ENCODE assay signal across 18 cellular contexts in the genomic region with DNA sequence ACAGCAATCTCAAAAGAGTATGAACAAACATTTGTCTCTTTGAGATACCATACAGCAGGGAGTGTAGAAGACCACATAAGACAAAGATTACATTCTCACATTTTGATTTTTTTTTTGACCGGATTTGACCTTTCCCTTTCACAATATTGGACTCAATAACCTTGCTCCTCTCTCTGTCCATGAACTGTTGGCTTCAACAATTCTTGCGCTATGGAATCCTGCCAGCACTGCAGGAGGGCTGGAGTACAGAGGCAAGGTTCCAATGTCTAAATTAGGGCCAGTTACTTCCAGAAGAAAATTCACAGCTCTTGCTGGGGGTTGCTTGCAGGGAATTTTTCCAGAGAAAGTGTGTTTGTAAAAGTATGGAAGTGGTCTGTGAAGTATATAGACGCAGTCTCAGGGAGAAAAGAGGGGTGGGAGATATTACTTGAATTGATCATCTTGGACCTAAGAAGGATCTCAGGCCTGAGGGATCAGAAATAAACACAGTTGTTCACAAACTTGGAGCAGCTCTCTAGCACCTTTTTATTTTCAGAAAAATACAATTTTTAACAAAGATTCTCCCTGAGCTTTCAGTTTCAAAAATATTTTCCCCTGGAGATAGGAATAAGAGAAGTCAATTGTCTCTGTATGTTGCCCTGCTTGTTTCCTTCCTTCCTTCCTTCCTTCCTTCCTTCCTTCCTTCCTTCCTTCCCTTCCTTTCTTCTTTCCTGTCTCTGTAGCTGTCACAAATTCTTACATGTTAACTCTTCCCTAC.
DNase-seq lines count a peak whose midpoint lies in the region; ATAC-seq and TF ChIP-seq lines count a peak whose summit lies in the region.
"Had no signal": no experiment of that assay in that cellular context is flagged by ENCODE, and none has a peak within 500 bp of the region (broad histone marks: within the 10 kb centered on the region; RNA-seq: fewer than 3 reads in every experiment).

No MANE protein-coding gene starts in this region.

- no peak for TF ChIP-seq RAD21 in SK-N-SH (IDR thresholded peaks at IDR 0.05; ENCODE audit: low read length)

- no peak for DNase-seq in SK-N-SH
- no peak for DNase-seq in endothelial cell (ENCODE audit: low spot score)
- DNase-seq in right lobe of liver: peak; percentile 61 to 88 (median 72)
- peak; percentile 55 to 64 for DNase-seq in tibial artery
- no peak for DNase-seq in SIG-M5 treated with dmso at 0.1 percent for 504 hours (lab: John Stamatoyannopoulos, UW; ENCODE audit: unreplicated experiment)
- DNase-seq in activated CD4-positive, alpha-beta T cell treated with anti-CD3 and anti-CD28 coated beads, Interleukin-2, amount 50 U/mL, for 1 hour: no peak
- DNase-seq: activated CD8-positive, alpha-beta memory T cell treated with anti-CD3 and anti-CD28 coated beads for 24 hours; activated naive CD8-positive, alpha-beta T cell treated with anti-CD3 and anti-CD28 coated beads, Interleukin-2, amount 50 U/mL, for 24 hours; CD4-positive, alpha-beta T cell; DND-41; endodermal cell; NCI-H1436 treated with DMSO at 0.1 percent for 48 hours; NCI-H2227 treated with DMSO at 0.1 percent for 48 hours; stomach had no signal

- H3K4me3 ChIP-seq in SK-N-SH (ENCODE audit: low read depth in 2 of 2, low read length in 1 of 2) (no peak overlapping the region), right lobe of liver (no peak overlapping the region), tibial artery (no peak overlapping the region)
- H3K4me3 ChIP-seq: gastroesophageal sphincter, stomach had no signal

- H3K4me1 ChIP-seq in SK-N-SH (ENCODE audit: control insufficient read depth in 1 of 2, insufficient read depth in 2 of 2, low read depth in 1 of 2, low read length in 1 of 2): no peaks in the 10 kb centered on the region
- H3K4me1 ChIP-seq in right lobe of liver: peaks cover 0 to 9% (median 2%) of the 10 kb centered on the region in 4 donors
- peaks cover 0 to 4% (median 0%) of the 10 kb centered on the region in 4 donors for H3K4me1 ChIP-seq in tibial artery
- H3K4me1 ChIP-seq: stomach had no signal

- H3F3A ChIP-seq in SK-N-SH (replicated peaks; ENCODE audit: insufficient read depth): no peaks in the 10 kb centered on the region

- POLR2A ChIA-PET in SK-N-SH (lab: Yijun Ruan, JAX): no interaction called here

- H3K4me1 Mint-ChIP-seq in endothelial cell (ENCODE audit: unreplicated experiment): no peaks in the 10 kb centered on the region
- H3K4me1 Mint-ChIP-seq: activated naive CD8-positive, alpha-beta T cell treated with anti-CD3 and anti-CD28 coated beads, Interleukin-2, amount 50 U/mL, for 24 hours; endodermal cell had no signal

- TF ChIP-seq CTCF in SK-N-SH (IDR thresholded peaks at IDR 0.05): no peak
- TF ChIP-seq CTCF in endothelial cell (IDR thresholded peaks at IDR 0.05; ENCODE audit: unreplicated experiment): no peak
- no peak for TF ChIP-seq CTCF in right lobe of liver (IDR thresholded peaks at IDR 0.05)
- TF ChIP-seq CTCF in tibial artery (IDR thresholded peaks at IDR 0.05): no peak

- CTCF ChIA-PET in SK-N-SH (lab: Yijun Ruan, JAX): interaction anchor here (0.9 kb wide), 2 partner anchors 11 to 15 kb away, joined by 3 read pairs; no protein-coding TSS in a partner anchor

- intact Hi-C loops in right lobe of liver (cut with DNase I) (no loop called here), tibial artery (cut with DNase I; ENCODE audit: low total_unique reads) (no loop called here)

- TF ChIP-seq EP300 in SK-N-SH (IDR thresholded peaks at IDR 0.05; ENCODE audit: borderline replicate concordance in 1 of 2, low read depth in 1 of 2, low read length in 1 of 2): no peak

- 0 out of 2 replicates have a peak overlapping the region, but pooled peaks have one; percentile 21 for H2AFZ ChIP-seq in SK-N-SH (ENCODE audit: low read depth)

- peak overlapping the region; percentile 20 for H3K27ac Mint-ChIP-seq in endothelial cell (ENCODE audit: unreplicated experiment)
- H3K27ac Mint-ChIP-seq: activated naive CD8-positive, alpha-beta T cell treated with anti-CD3 and anti-CD28 coated beads, Interleukin-2, amount 50 U/mL, for 24 hours; CD4-positive, alpha-beta T cell; endodermal cell; natural killer cell treated with Interleukin-12 subunit alpha and Interleukin-12 subunit beta and Interleukin-15 and Interleukin-18, amount 100 ng/mL, for 72 hours had no signal

- no peaks in the 10 kb centered on the region for H3K36me3 Mint-ChIP-seq in endothelial cell (ENCODE audit: low read depth, unreplicated experiment)

- no peak for TF ChIP-seq POLR2A in right lobe of liver (IDR thresholded peaks at IDR 0.05)

- H3K4me3 Mint-ChIP-seq in endothelial cell (ENCODE audit: unreplicated experiment): no peak overlapping the region
- H3K4me3 Mint-ChIP-seq: activated naive CD8-positive, alpha-beta T cell treated with anti-CD3 and anti-CD28 coated beads, Interleukin-2, amount 50 U/mL, for 24 hours; CD4-positive, alpha-beta T cell; endodermal cell; natural killer cell treated with Interleukin-12 subunit alpha and Interleukin-12 subunit beta and Interleukin-15 and Interleukin-18, amount 100 ng/mL, for 72 hours had no signal

- ATAC-seq in SK-N-SH treated with all-trans-retinoic acid at 6 μM for 48 hours (no peak), right lobe of liver (peak; percentile 97 to 100 (median 100)), HG03521 (IDR thresholded peaks at IDR 0.05; ENCODE audit: unreplicated experiment) (no peak)
- ATAC-seq: activated naive CD8-positive, alpha-beta T cell treated with anti-CD3 and anti-CD28 coated beads, Interleukin-2, amount 50 U/mL, for 24 hours; gastroesophageal sphincter; natural killer cell treated with Interleukin-12 subunit alpha and Interleukin-12 subunit beta and Interleukin-15 and Interleukin-18, amount 100 ng/mL, for 72 hours had no signal

- no peaks in the 10 kb centered on the region for H3K36me3 ChIP-seq in SK-N-SH (replicated peaks in 1 of 2; ENCODE audit: control insufficient read depth in 1 of 2, insufficient read depth in 2 of 2, low read length in 1 of 2)
- no peaks in the 10 kb centered on the region for H3K36me3 ChIP-seq in right lobe of liver
- no peaks in the 10 kb centered on the region for H3K36me3 ChIP-seq in tibial artery
- H3K36me3 ChIP-seq: gastroesophageal sphincter, stomach had no signal

- no peak overlapping the region for H3K4me2 ChIP-seq in SK-N-SH

- 93% methylated on average over 3 of the region's 3 CpGs for WGBS in SK-N-SH (ENCODE audit: low lambda C conversion rate)
- 35% methylated on average over 3 of the region's 3 CpGs for WGBS in right lobe of liver (ENCODE audit: insufficient coverage, low coverage, low lambda C conversion rate, missing lambda C conversion rate)

- H3K79me2 ChIP-seq in SK-N-SH (ENCODE audit: insufficient read depth): no peaks in the 10 kb centered on the region

- H3K27me3 ChIP-seq in SK-N-SH (ENCODE audit: insufficient read depth) (no peaks in the 10 kb centered on the region), right lobe of liver (no peaks in the 10 kb centered on the region), tibial artery (no peaks in the 10 kb centered on the region)
- H3K27me3 ChIP-seq: gastroesophageal sphincter, stomach had no signal

- no peaks in the 10 kb centered on the region for H3K9me3 Mint-ChIP-seq in endothelial cell (ENCODE audit: unreplicated experiment)

- no peak overlapping the region for H3K27ac ChIP-seq in SK-N-SH (ENCODE audit: low read depth in 2 of 2, low read length in 1 of 2)
- peak overlapping the region in 2 of 3 donors; percentile 3 to 73 for H3K27ac ChIP-seq in right lobe of liver
- no peak overlapping the region for H3K27ac ChIP-seq in tibial artery
- H3K27ac ChIP-seq: gastroesophageal sphincter, stomach had no signal

- H4K20me1 ChIP-seq in SK-N-SH (ENCODE audit: insufficient read depth): no peaks in the 10 kb centered on the region

- H3K9ac ChIP-seq in SK-N-SH: no peak overlapping the region

- H3K9me3 ChIP-seq in SK-N-SH (no peaks in the 10 kb centered on the region), right lobe of liver (no peaks in the 10 kb centered on the region), tibial artery (no peaks in the 10 kb centered on the region)
- H3K9me3 ChIP-seq: gastroesophageal sphincter, stomach had no signal

- no peaks in the 10 kb centered on the region for H3K9me2 ChIP-seq in SK-N-SH

- peaks cover 3% of the 10 kb centered on the region for H3K27me3 Mint-ChIP-seq in endothelial cell (ENCODE audit: unreplicated experiment)
- H3K27me3 Mint-ChIP-seq: activated naive CD8-positive, alpha-beta T cell treated with anti-CD3 and anti-CD28 coated beads, Interleukin-2, amount 50 U/mL, for 24 hours; CD4-positive, alpha-beta T cell; natural killer cell treated with Interleukin-12 subunit alpha and Interleukin-12 subunit beta and Interleukin-15 and Interleukin-18, amount 100 ng/mL, for 72 hours had no signal

TF ChIP-seq in SK-N-SH, 30 proteins besides CTCF, POLR2A, EP300 and RAD21 (continues in another document):
- no peak for TF ChIP-seq SMC3 (IDR thresholded peaks at IDR 0.05; ENCODE audit: low read depth, low read length)
- TF ChIP-seq FOSL2 (IDR thresholded peaks at IDR 0.05; ENCODE audit: borderline replicate concordance, low read depth): no peak
- TF ChIP-seq MEF2A (IDR thresholded peaks at IDR 0.05; ENCODE audit: borderline replicate concordance, low read depth): no peak
- TF ChIP-seq RFX5 (IDR thresholded peaks at IDR 0.05; ENCODE audit: low read length): no peak
- TF ChIP-seq, protein P1, sequence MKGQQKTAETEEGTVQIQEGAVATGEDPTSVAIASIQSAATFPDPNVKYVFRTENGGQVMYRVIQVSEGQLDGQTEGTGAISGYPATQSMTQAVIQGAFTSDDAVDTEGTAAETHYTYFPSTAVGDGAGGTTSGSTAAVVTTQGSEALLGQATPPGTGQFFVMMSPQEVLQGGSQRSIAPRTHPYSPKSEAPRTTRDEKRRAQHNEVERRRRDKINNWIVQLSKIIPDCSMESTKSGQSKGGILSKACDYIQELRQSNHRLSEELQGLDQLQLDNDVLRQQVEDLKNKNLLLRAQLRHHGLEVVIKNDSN (IDR thresholded peaks at IDR 0.05; ENCODE audit: borderline replicate concordance, low read depth): no peak
- no peak for TF ChIP-seq EZH2phosphoT487 (IDR thresholded peaks at IDR 0.05; ENCODE audit: borderline replicate concordance, low read depth)

TF ChIP-seq in SK-N-SH treated with all-trans-retinoic acid at 6 μM for 48 hours, 23 proteins besides CTCF, POLR2A, EP300 and RAD21 (continues in another document):
- TF ChIP-seq, protein P2, sequence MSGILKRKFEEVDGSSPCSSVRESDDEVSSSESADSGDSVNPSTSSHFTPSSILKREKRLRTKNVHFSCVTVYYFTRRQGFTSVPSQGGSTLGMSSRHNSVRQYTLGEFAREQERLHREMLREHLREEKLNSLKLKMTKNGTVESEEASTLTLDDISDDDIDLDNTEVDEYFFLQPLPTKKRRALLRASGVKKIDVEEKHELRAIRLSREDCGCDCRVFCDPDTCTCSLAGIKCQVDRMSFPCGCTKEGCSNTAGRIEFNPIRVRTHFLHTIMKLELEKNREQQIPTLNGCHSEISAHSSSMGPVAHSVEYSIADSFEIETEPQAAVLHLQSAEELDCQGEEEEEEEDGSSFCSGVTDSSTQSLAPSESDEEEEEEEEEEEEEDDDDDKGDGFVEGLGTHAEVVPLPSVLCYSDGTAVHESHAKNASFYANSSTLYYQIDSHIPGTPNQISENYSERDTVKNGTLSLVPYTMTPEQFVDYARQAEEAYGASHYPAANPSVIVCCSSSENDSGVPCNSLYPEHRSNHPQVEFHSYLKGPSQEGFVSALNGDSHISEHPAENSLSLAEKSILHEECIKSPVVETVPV (CRISPR knock-in tag; IDR thresholded peaks at IDR 0.05): no peak
- TF ChIP-seq ESRRG (CRISPR knock-in tag; IDR thresholded peaks at IDR 0.05): no peak
- no peak for TF ChIP-seq ZNF565 (CRISPR knock-in tag; conservative IDR thresholded peaks at IDR 0.05; ENCODE audit: low read depth)

Comparison
In these comparisons a context has a peak if more than half of its experiments do, and no peak if none do; other contexts are left out.
1. DNase-seq: peak in right lobe of liver (3 of 3) and tibial artery (2 of 2); none in SK-N-SH (single experiment), endothelial cell (single experiment), SIG-M5 treated with dmso at 0.1 percent for 504 hours (single experiment) and activated CD4-positive, alpha-beta T cell treated with anti-CD3 and anti-CD28 coated beads, Interleukin-2, amount 50 U/mL, for 1 hour (single experiment).
2. H3K27ac ChIP-seq: peak in right lobe of liver (2 of 3); none in SK-N-SH (0 of 2) and tibial artery (0 of 2).
3. ATAC-seq: peak in right lobe of liver (4 of 4); none in SK-N-SH treated with all-trans-retinoic acid at 6 μM for 48 hours (single experiment) and HG03521 (single experiment).